ENCODE assay signal across 8 cellular contexts in genomic region chr20:50379049-50379990, GRCh38.
DNase-seq lines count a peak whose midpoint lies in the region; ATAC-seq and TF ChIP-seq lines count a peak whose summit lies in the region.

No MANE protein-coding gene starts in this region.

- H3K9ac ChIP-seq in parathyroid adenoma, result no peak overlapping the region

- BruUV-seq in Caco-2 (replicated peaks; lab: Mats Ljungman, UMichigan), result no TSS peak

- H3K36me3 ChIP-seq in Caco-2 (ENCODE audit: control insufficient read depth, insufficient read depth, low read length) (no peaks in the 10 kb centered on the region), esophagus (ENCODE audit: control insufficient read depth in 2 of 2, insufficient read depth in 2 of 2, low read length in 1 of 2) (no peaks in the 10 kb centered on the region), parathyroid adenoma (ENCODE audit: control insufficient read depth, insufficient read depth, low read length) (no peaks in the 10 kb centered on the region)

- H3K9me3 Mint-ChIP-seq in Caco-2 (ENCODE audit: unreplicated experiment) (no peaks in the 10 kb centered on the region), immature natural killer cell (no peaks in the 10 kb centered on the region)

- intact Hi-C loops in Caco-2 (cut with micrococcal nuclease; ENCODE audit: unreplicated experiment), result no loop called here

- DNase-seq in Caco-2 (no peak), NCI-H460 (ENCODE audit: extremely low read depth, low read depth) (peak; percentile 71), immature natural killer cell (no peak)
- no peak for DNase-seq in stimulated activated CD4-positive, alpha-beta T cell treated with anti-CD3 and anti-CD28 coated beads, Interleukin-1b, Interleukin-23, amount 100 ng/mL, for 48 hours

- POLR2A ChIA-PET in Caco-2 (lab: Charles Lee), result interaction anchor here (0.6 kb wide), 1 partner anchor 209 kb away, joined by 4 read pairs; no protein-coding TSS in a partner anchor

- H3K4me3 ChIP-seq in Caco-2 (ENCODE audit: low read depth, low read length) (no peak overlapping the region), esophagus (ENCODE audit: low read depth in 1 of 2, low read length in 2 of 2) (no peak overlapping the region), parathyroid adenoma (ENCODE audit: low read depth, low read length) (no peak overlapping the region)

- H3K36me3 Mint-ChIP-seq in Caco-2 (ENCODE audit: insufficient read depth, unreplicated experiment) (no peaks in the 10 kb centered on the region), immature natural killer cell (peaks cover 0 to 7% (median 0%) of the 10 kb centered on the region in 3 donors)

- no peak overlapping the region for H3K4me2 ChIP-seq in parathyroid adenoma (ENCODE audit: low read length)

- H3K27ac Mint-ChIP-seq in Caco-2 (ENCODE audit: unreplicated experiment) (peak overlapping the region; percentile 0), immature natural killer cell (peak overlapping the region in 3 of 6 donors; percentile 24 to 76 (median 58))

- peaks cover 27% of the 10 kb centered on the region for H3K4me1 Mint-ChIP-seq in Caco-2 (ENCODE audit: low read depth, unreplicated experiment)
- peaks cover 47 to 62% of the 10 kb centered on the region in 2 donors for H3K4me1 Mint-ChIP-seq in immature natural killer cell

- no peaks in the 10 kb centered on the region for H3K79me2 ChIP-seq in parathyroid adenoma

- H3K27me3 ChIP-seq in Caco-2 (replicated peaks; ENCODE audit: control insufficient read depth, insufficient read depth, low read length), result no peaks in the 10 kb centered on the region
- H3K27me3 ChIP-seq in esophagus (ENCODE audit: control insufficient read depth in 1 of 2, insufficient read depth in 2 of 2, low read length in 2 of 2), result no peaks in the 10 kb centered on the region
- no peaks in the 10 kb centered on the region for H3K27me3 ChIP-seq in parathyroid adenoma (ENCODE audit: control insufficient read depth, insufficient read depth, low read length)

- CTCF ChIA-PET in Caco-2 (lab: Charles Lee), result interaction anchor here (0.6 kb wide), 1 partner anchor 201 kb away, joined by 3 read pairs; no protein-coding TSS in a partner anchor

- H3K27ac ChIP-seq in esophagus (ENCODE audit: low read depth in 2 of 2, low read length in 1 of 2) (peak overlapping the region; percentile 71 to 82), parathyroid adenoma (peak overlapping the region; percentile 61)

- WGBS in esophagus, 2 donors, result 45 to 56% methylated on average over 37 to 38 of the region's 38 CpGs

- no peak overlapping the region for H3K4me3 Mint-ChIP-seq in Caco-2 (ENCODE audit: unreplicated experiment)
- peak overlapping the region in 1 of 5 donors; percentile 10 for H3K4me3 Mint-ChIP-seq in immature natural killer cell

- H3K9me3 ChIP-seq in Caco-2 (no peaks in the 10 kb centered on the region), esophagus (ENCODE audit: control insufficient read depth in 2 of 2, insufficient read depth in 1 of 2, low read depth in 1 of 2, low read length in 1 of 2) (no peaks in the 10 kb centered on the region), parathyroid adenoma (ENCODE audit: control insufficient read depth, low read length) (no peaks in the 10 kb centered on the region)

- peaks cover 31% of the 10 kb centered on the region for H3K4me1 ChIP-seq in Caco-2
- H3K4me1 ChIP-seq in esophagus (ENCODE audit: control insufficient read depth in 2 of 2, insufficient read depth in 2 of 2, low read length in 1 of 2), result peaks cover 0 to 3% of the 10 kb centered on the region in 2 donors
- peaks cover 3% of the 10 kb centered on the region for H3K4me1 ChIP-seq in parathyroid adenoma

- TF ChIP-seq CTCF in Caco-2 (IDR thresholded peaks at IDR 0.05; ENCODE audit: insufficient read depth in 1 of 2, low read depth in 1 of 2, low read length in 1 of 2, severe bottlenecking in 1 of 2, unreplicated experiment in 1 of 2) (no peak), parathyroid adenoma (IDR thresholded peaks at IDR 0.05) (no peak)

- no peak overlapping the region for H2AFZ ChIP-seq in parathyroid adenoma

- ATAC-seq in GM18867 (IDR thresholded peaks at IDR 0.05; ENCODE audit: unreplicated experiment) (no peak), GM21528 (IDR thresholded peaks at IDR 0.05; ENCODE audit: low FRiP score, unreplicated experiment) (no peak)

- H3K27me3 Mint-ChIP-seq in Caco-2 (ENCODE audit: insufficient read depth, unreplicated experiment) (no peaks in the 10 kb centered on the region), immature natural killer cell (ENCODE audit: low read depth in 3 of 3) (peaks cover 7 to 12% (median 7%) of the 10 kb centered on the region in 3 donors)
